Comparison of ENCODE assay signal across 13 cellular contexts in genomic region chr10:133309720-133310398, GRCh38. TPM values are rescaled to one million over a fixed set of nuclear protein-coding genes. Genes with fewer than 3 reads are reported as not detected.
DNase-seq lines count a peak whose midpoint lies in the region; ATAC-seq, FAIRE-seq and TF ChIP-seq lines count a peak whose summit lies in the region.
"Had no signal": no experiment of that assay in that cellular context is flagged by ENCODE, and none has a peak within 500 bp of the region (broad histone marks: within the 10 kb centered on the region; RNA-seq: fewer than 3 reads in every experiment).

No MANE protein-coding gene starts in this region.

- H3K27me3 ChIP-seq in liver (ENCODE audit: control insufficient read depth in 4 of 4, insufficient read depth in 4 of 4, low read length in 3 of 4) (no peaks in the 10 kb centered on the region), upper lobe of right lung (no peaks in the 10 kb centered on the region)

- CTCF ChIA-PET in activated CD4-positive, alpha-beta memory T cell treated with anti-CD3 and anti-CD28 coated beads for 36 hours (lab: Charles Lee) = interaction anchor here (0.9 to 1.4 kb wide), 3 partner anchors 20 to 166 kb away, joined by 3 to 4 read pairs (median 3); no protein-coding TSS in a partner anchor

- peaks cover 0 to 21% (median 10%) of the 10 kb centered on the region in 4 donors for H3K36me3 ChIP-seq in liver (ENCODE audit: control insufficient read depth in 4 of 4, insufficient read depth in 3 of 4, low read depth in 1 of 4, low read length in 3 of 4)
- peaks cover 26% of the 10 kb centered on the region for H3K36me3 ChIP-seq in upper lobe of right lung
- H3K36me3 ChIP-seq: HAP-1 had no signal

- no peaks in the 10 kb centered on the region for H3K27me3 Mint-ChIP-seq in activated CD4-positive, alpha-beta memory T cell treated with anti-CD3 and anti-CD28 coated beads for 36 hours

- H3K9me3 ChIP-seq in liver (ENCODE audit: control insufficient read depth in 4 of 4, low read length in 3 of 4) = no peaks in the 10 kb centered on the region
- H3K9me3 ChIP-seq in upper lobe of right lung = no peaks in the 10 kb centered on the region
- H3K9me3 ChIP-seq: HAP-1 had no signal

- TF ChIP-seq CTCF in liver (IDR thresholded peaks at IDR 0.05; ENCODE audit: low read depth, low read length, missing input control) = no peak
- TF ChIP-seq CTCF in upper lobe of right lung (IDR thresholded peaks at IDR 0.05) = no peak
- TF ChIP-seq CTCF in D721Med (IDR thresholded peaks at IDR 0.05; ENCODE audit: insufficient read depth, missing control alignments) = no peak

- H3K4me3 ChIP-seq in liver (ENCODE audit: low read depth in 1 of 3, low read length in 3 of 3) = peak overlapping the region in 2 of 3 donors; percentile 50 to 88
- no peak overlapping the region for H3K4me3 ChIP-seq in upper lobe of right lung

- H3K9me3 Mint-ChIP-seq in activated CD4-positive, alpha-beta memory T cell treated with anti-CD3 and anti-CD28 coated beads for 36 hours = no peaks in the 10 kb centered on the region

- H3K9ac ChIP-seq in liver (ENCODE audit: low read depth in 1 of 2, low read length in 2 of 2) = no peak overlapping the region

- DNase-seq in left cardiac atrium = peak; percentile 43
- no peak for DNase-seq in cardiac septum (ENCODE audit: low spot score)
- DNase-seq in activated CD4-positive, alpha-beta memory T cell treated with anti-CD3 and anti-CD28 coated beads for 36 hours = no peak
- peak; percentile 81 for DNase-seq in upper lobe of right lung
- DNase-seq in D721Med (ENCODE audit: insufficient read length, low spot score) = no peak
- no peak for DNase-seq in globus pallidus (ENCODE audit: low spot score)

- POLR2A ChIA-PET in activated CD4-positive, alpha-beta memory T cell treated with anti-CD3 and anti-CD28 coated beads for 36 hours (lab: Charles Lee) = no interaction called here

- H3K4me1 ChIP-seq in liver (ENCODE audit: control insufficient read depth in 4 of 4, insufficient read depth in 4 of 4, low read length in 3 of 4) (peaks cover 2 to 40% (median 28%) of the 10 kb centered on the region in 4 donors), upper lobe of right lung (peaks cover 28% of the 10 kb centered on the region)
- H3K4me1 ChIP-seq: HAP-1 had no signal

- peaks cover 21% of the 10 kb centered on the region for H3K4me1 Mint-ChIP-seq in activated CD4-positive, alpha-beta memory T cell treated with anti-CD3 and anti-CD28 coated beads for 36 hours (ENCODE audit: low read depth)

- ATAC-seq in left cardiac atrium = no peak
- ATAC-seq in upper lobe of right lung = no peak
- no peak for ATAC-seq in HG02981 (IDR thresholded peaks at IDR 0.05; ENCODE audit: unreplicated experiment)

- H3K4me3 Mint-ChIP-seq in activated CD4-positive, alpha-beta memory T cell treated with anti-CD3 and anti-CD28 coated beads for 36 hours = peak overlapping the region; percentile 35

- 58% methylated on average over 33 of the region's 33 CpGs for WGBS in liver

- no peak for FAIRE-seq in D721Med (lab: Jason Lieb, UNC)

- peaks cover 14% of the 10 kb centered on the region for H3K36me3 Mint-ChIP-seq in activated CD4-positive, alpha-beta memory T cell treated with anti-CD3 and anti-CD28 coated beads for 36 hours

- peak overlapping the region; percentile 91 to 98 for H3K27ac ChIP-seq in liver (ENCODE audit: low read depth in 1 of 2, low read length in 2 of 2)
- peak overlapping the region; percentile 47 for H3K27ac ChIP-seq in upper lobe of right lung

- H3K27ac Mint-ChIP-seq in activated CD4-positive, alpha-beta memory T cell treated with anti-CD3 and anti-CD28 coated beads for 36 hours = peak overlapping the region; percentile 42

- intact Hi-C loops in left cardiac atrium (cut with DNase I) = no loop called here
- intact Hi-C loops in cardiac septum (cut with DNase I) = loop anchor here (5.0 to 10.0 kb wide), 3 partner anchors 48 to 475 kb away; partner anchors contain the start of gene ECHS1
- intact Hi-C loops in activated CD4-positive, alpha-beta memory T cell treated with anti-CD3 and anti-CD28 coated beads for 36 hours (cut with micrococcal nuclease) = loop anchor here (1.0 to 5.0 kb wide), 6 partner anchors 47 to 977 kb away; partner anchors contain the start of genes FUOM, LRRC27 and PAOX
- intact Hi-C loops in upper lobe of right lung (cut with DNase I) = no loop called here

- no peak for TF ChIP-seq RAD21 in liver (IDR thresholded peaks at IDR 0.05)

TF ChIP-seq in liver, 16 proteins besides CTCF, POLR2A, EP300 and RAD21:
- TF ChIP-seq, protein P1, sequence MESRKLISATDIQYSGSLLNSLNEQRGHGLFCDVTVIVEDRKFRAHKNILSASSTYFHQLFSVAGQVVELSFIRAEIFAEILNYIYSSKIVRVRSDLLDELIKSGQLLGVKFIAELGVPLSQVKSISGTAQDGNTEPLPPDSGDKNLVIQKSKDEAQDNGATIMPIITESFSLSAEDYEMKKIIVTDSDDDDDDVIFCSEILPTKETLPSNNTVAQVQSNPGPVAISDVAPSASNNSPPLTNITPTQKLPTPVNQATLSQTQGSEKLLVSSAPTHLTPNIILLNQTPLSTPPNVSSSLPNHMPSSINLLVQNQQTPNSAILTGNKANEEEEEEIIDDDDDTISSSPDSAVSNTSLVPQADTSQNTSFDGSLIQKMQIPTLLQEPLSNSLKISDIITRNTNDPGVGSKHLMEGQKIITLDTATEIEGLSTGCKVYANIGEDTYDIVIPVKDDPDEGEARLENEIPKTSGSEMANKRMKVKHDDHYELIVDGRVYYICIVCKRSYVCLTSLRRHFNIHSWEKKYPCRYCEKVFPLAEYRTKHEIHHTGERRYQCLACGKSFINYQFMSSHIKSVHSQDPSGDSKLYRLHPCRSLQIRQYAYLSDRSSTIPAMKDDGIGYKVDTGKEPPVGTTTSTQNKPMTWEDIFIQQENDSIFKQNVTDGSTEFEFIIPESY (IDR thresholded peaks at IDR 0.05) = no peak
- TF ChIP-seq HNF4A (conservative IDR thresholded peaks at IDR 0.05) = peak in 1 of 2 donors; percentile 68
TF ChIP-seq in liver: peak in this region for 1.

RNA-seq across cellular contexts. Expression of gene ZNF511, which starts 1.1 kb away (rescaled TPM):
- total RNA-seq in left cardiac atrium (10 to 100 TPM; 34.3 to 44.6 TPM), cardiac septum (34.4 TPM), liver (10 to 100 TPM; 13.7 to 31.3 TPM), upper lobe of right lung (42.8 TPM)
- total RNA-seq in activated CD4-positive, alpha-beta memory T cell treated with anti-CD3 and anti-CD28 coated beads for 36 hours = 10 to 100 TPM; 48.7 to 51.5 TPM
- 10 to 100 TPM; 17.0 to 31.8 TPM for polyA plus RNA-seq in liver

RNA-seq across cellular contexts. Expression of gene TUBGCP2, which starts 1.2 kb away (rescaled TPM):
- total RNA-seq in left cardiac atrium = 10 to 100 TPM; 33.6 to 36.6 TPM
- 39.4 TPM for total RNA-seq in cardiac septum
- 10 to 100 TPM; 54.5 to 59.1 TPM for total RNA-seq in activated CD4-positive, alpha-beta memory T cell treated with anti-CD3 and anti-CD28 coated beads for 36 hours
- total RNA-seq in liver = 10 to 100 TPM; 29.6 to 32.4 TPM
- 10 to 100 TPM; 18.8 to 25.6 TPM for polyA plus RNA-seq in liver
- 44.6 TPM for total RNA-seq in upper lobe of right lung

RNA-seq across cellular contexts. Expression of gene CALY, which starts 26.8 kb away (rescaled TPM):
- total RNA-seq in left cardiac atrium (not detected), cardiac septum (not detected), liver (not detected), upper lobe of right lung (not detected)
- not detected for total RNA-seq in activated CD4-positive, alpha-beta memory T cell treated with anti-CD3 and anti-CD28 coated beads for 36 hours
- under 1 TPM in 1 of 2 donors, not detected in 1; 0.07 TPM for polyA plus RNA-seq in liver
- total RNA-seq: Daoy, myocyte, RPMI7951 had no signal

RNA-seq across cellular contexts. Expression of gene ADAM8, which starts 33.2 kb away (rescaled TPM):
- total RNA-seq in left cardiac atrium = 1 to 10 TPM; 2.3 to 3.8 TPM
- 4.3 TPM for total RNA-seq in cardiac septum
- 100 to 1,000 TPM; 160 to 165 TPM for total RNA-seq in activated CD4-positive, alpha-beta memory T cell treated with anti-CD3 and anti-CD28 coated beads for 36 hours
- 1 to 10 TPM; 5.4 to 6.9 TPM for total RNA-seq in liver
- 1 to 10 TPM; 1.3 to 2.0 TPM for polyA plus RNA-seq in liver
- total RNA-seq in upper lobe of right lung = 20.3 TPM

RNA-seq across cellular contexts. Expression of gene PRAP1, which starts 37.3 kb away (rescaled TPM):
- total RNA-seq in left cardiac atrium (not detected), cardiac septum (not detected), liver (100 to 1,000 TPM in 1 of 2 donors, 10 to 100 TPM in 1; 60.8 to 174 TPM), upper lobe of right lung (not detected)
- not detected for total RNA-seq in activated CD4-positive, alpha-beta memory T cell treated with anti-CD3 and anti-CD28 coated beads for 36 hours
- polyA plus RNA-seq in liver = 100 to 1,000 TPM; 315 to 426 TPM
- total RNA-seq: Daoy, myocyte, RPMI7951, temporal lobe had no signal

Comparison
In these comparisons a context has a peak if more than half of its experiments do, and no peak if none do; other contexts are left out.
1. DNase-seq: peak in left cardiac atrium (single experiment) and upper lobe of right lung (single experiment); none in cardiac septum (single experiment), activated CD4-positive, alpha-beta memory T cell treated with anti-CD3 and anti-CD28 coated beads for 36 hours (single experiment), D721Med (single experiment) and globus pallidus (single experiment).
2. intact Hi-C loops: an anchor here in cardiac septum (5.0 to 10.0 kb wide) and activated CD4-positive, alpha-beta memory T cell treated with anti-CD3 and anti-CD28 coated beads for 36 hours (1.0 to 5.0 kb wide); none called in left cardiac atrium and upper lobe of right lung.